In genomic region chr4:1593038-1593417, GRCh38 we compare ENCODE assay signal across 18 cellular contexts.
"Had no signal": no experiment of that assay in that cellular context is flagged by ENCODE, and none has a peak within 500 bp of the region (broad histone marks: within the 10 kb centered on the region; RNA-seq: fewer than 3 reads in every experiment).

No MANE protein-coding gene starts in this region.

- H3K4me1 ChIP-seq: left lung, parathyroid adenoma, stomach had no signal

- H2AFZ ChIP-seq: parathyroid adenoma had no signal

- H3K36me3 Mint-ChIP-seq: activated CD8-positive, alpha-beta memory T cell treated with anti-CD3 and anti-CD28 coated beads, Interleukin-2, amount 10 ng/mL, durations not matched to agents 7 days and 5 days had no signal

- H3K9ac ChIP-seq: parathyroid adenoma had no signal

- H3K27ac ChIP-seq: coronary artery, left lung, parathyroid adenoma, stomach had no signal

- ATAC-seq: activated CD4-positive, alpha-beta T cell treated with anti-CD3 and anti-CD28 coated beads for 36 hours; activated CD8-positive, alpha-beta memory T cell treated with anti-CD3 and anti-CD28 coated beads, Interleukin-2, amount 10 ng/mL, durations not matched to agents 7 days and 5 days; activated T-helper 17 cell treated with anti-CD3 and anti-CD28 coated beads, Interleukin-2, amount 50 U/mL, for 72 hours; left lung; naive thymus-derived CD8-positive, alpha-beta T cell had no signal

- H3K4me1 Mint-ChIP-seq: activated CD4-positive, alpha-beta T cell treated with anti-CD3 and anti-CD28 coated beads for 36 hours; activated CD8-positive, alpha-beta memory T cell treated with anti-CD3 and anti-CD28 coated beads, Interleukin-2, amount 10 ng/mL, durations not matched to agents 7 days and 5 days; activated T-helper 17 cell treated with anti-CD3 and anti-CD28 coated beads, Interleukin-2, amount 50 U/mL, for 72 hours; brain had no signal

- H3K36me3 ChIP-seq: left lung, stomach had no signal

- H3K27ac Mint-ChIP-seq: activated CD4-positive, alpha-beta T cell treated with anti-CD3 and anti-CD28 coated beads for 36 hours; activated CD8-positive, alpha-beta memory T cell treated with anti-CD3 and anti-CD28 coated beads, Interleukin-2, amount 10 ng/mL, durations not matched to agents 7 days and 5 days; activated T-helper 17 cell treated with anti-CD3 and anti-CD28 coated beads, Interleukin-2, amount 50 U/mL, for 72 hours; naive thymus-derived CD8-positive, alpha-beta T cell had no signal

- H3K4me3 Mint-ChIP-seq: activated CD4-positive, alpha-beta T cell treated with anti-CD3 and anti-CD28 coated beads for 36 hours; activated CD8-positive, alpha-beta memory T cell treated with anti-CD3 and anti-CD28 coated beads, Interleukin-2, amount 10 ng/mL, durations not matched to agents 7 days and 5 days; activated T-helper 17 cell treated with anti-CD3 and anti-CD28 coated beads, Interleukin-2, amount 50 U/mL, for 72 hours; naive thymus-derived CD8-positive, alpha-beta T cell had no signal

- DNase-seq: activated CD4-positive, alpha-beta T cell treated with anti-CD3 and anti-CD28 coated beads for 36 hours; activated CD4-positive, alpha-beta T cell treated with anti-CD3 and anti-CD28 coated beads, Interleukin-2, amount 50 U/mL, for 48 hours; activated CD8-positive, alpha-beta memory T cell treated with anti-CD3 and anti-CD28 coated beads, Interleukin-2, amount 10 ng/mL, durations not matched to agents 7 days and 5 days; activated naive CD4-positive, alpha-beta T cell treated with Interleukin-2 at 50 U/mL for 16 hours; central memory CD4-positive, alpha-beta T cell; erythroblast; foreskin melanocyte; hypothalamus; mesenchymal stem cell; stimulated activated CD4-positive, alpha-beta T cell treated with anti-CD3 and anti-CD28 coated beads, Interleukin-2, amount 100 ng/mL, for 24 hours; stomach; trophoblast cell had no signal

- H3K27me3 Mint-ChIP-seq: activated T-helper 17 cell treated with anti-CD3 and anti-CD28 coated beads, Interleukin-2, amount 50 U/mL, for 72 hours had no signal

- H3K4me3 ChIP-seq: coronary artery, left lung, stomach had no signal
